Comparison of ENCODE assay signal across 28 cellular contexts in genomic region chr2:142218471-142218870, GRCh38.
DNase-seq lines count a peak whose midpoint lies in the region; ATAC-seq and TF ChIP-seq lines count a peak whose summit lies in the region.
"Had no signal": no experiment of that assay in that cellular context is flagged by ENCODE, and none has a peak within 500 bp of the region (broad histone marks: within the 10 kb centered on the region; RNA-seq: fewer than 3 reads in every experiment).

No MANE protein-coding gene starts in this region.

- intact Hi-C loops in PC-9 (cut with micrococcal nuclease; ENCODE audit: unreplicated experiment) (no loop called here), uterus (cut with DNase I; ENCODE audit: low total_unique reads) (no loop called here)

- H4K20me1 ChIP-seq in GM23248 (ENCODE audit: insufficient read depth) (no peaks in the 10 kb centered on the region), PC-9 (ENCODE audit: insufficient read depth) (no peaks in the 10 kb centered on the region)

- no TSS peak for BruUV-seq in PC-9 (replicated peaks; lab: Mats Ljungman, UMichigan)

- no peaks in the 10 kb centered on the region for H3K36me3 Mint-ChIP-seq in nephron progenitor cell (ENCODE audit: low read depth)
- H3K36me3 Mint-ChIP-seq: CD8-positive, alpha-beta T cell; neural progenitor cell had no signal

- no peak for ATAC-seq in GM21515 (IDR thresholded peaks at IDR 0.05; ENCODE audit: unreplicated experiment)
- no peak for ATAC-seq in HG03460 (IDR thresholded peaks at IDR 0.05; ENCODE audit: unreplicated experiment)
- ATAC-seq: CD8-positive, alpha-beta T cell; esophagus mucosa; left lobe of liver; Panc1; stimulated activated naive CD8-positive, alpha-beta T cell treated with anti-CD3 and anti-CD28 coated beads, Interleukin-15, Interleukin-2, amounts not matched to agents 100 U/mL and 50 U/mL, for 24 hours had no signal

- H3K4me2 ChIP-seq in GM23248 (ENCODE audit: unreplicated experiment) (no peak overlapping the region), PC-9 (no peak overlapping the region)
- H3K4me2 ChIP-seq: neural progenitor cell had no signal

- WGBS in GM23248 (ENCODE audit: low coverage in 1 of 2, low lambda C conversion rate in 2 of 2, missing lambda C conversion rate in 2 of 2), 2 experiments: 39 to 55% methylated on average over 3 of the region's 3 CpGs

- no peaks in the 10 kb centered on the region for H3K27me3 ChIP-seq in GM23248 (replicated peaks; ENCODE audit: insufficient read depth)
- H3K27me3 ChIP-seq in PC-9 (ENCODE audit: insufficient read depth, low read depth): no peaks in the 10 kb centered on the region
- no peaks in the 10 kb centered on the region for H3K27me3 ChIP-seq in uterus
- H3K27me3 ChIP-seq: neural progenitor cell, tibial artery had no signal

- H3K9me3 Mint-ChIP-seq in nephron progenitor cell: no peaks in the 10 kb centered on the region
- H3K9me3 Mint-ChIP-seq: activated B cell treated with CpG ODN at 0.5 μM for 24 hours, neural progenitor cell had no signal

- no peaks in the 10 kb centered on the region for H3K9me2 ChIP-seq in GM23248 (ENCODE audit: insufficient read depth)
- peaks cover 6% of the 10 kb centered on the region; the same call in 1 of the 2 replicates for H3K9me2 ChIP-seq in PC-9 (ENCODE audit: insufficient read depth)

- H3K9me3 ChIP-seq in GM23248 (ENCODE audit: low read depth) (no peaks in the 10 kb centered on the region), PC-9 (ENCODE audit: insufficient read depth, low read depth) (no peaks in the 10 kb centered on the region), uterus (no peaks in the 10 kb centered on the region)
- H3K9me3 ChIP-seq: prostate gland, tibial artery had no signal

- H3F3A ChIP-seq in GM23248 (ENCODE audit: insufficient read depth) (no peaks in the 10 kb centered on the region), PC-9 (ENCODE audit: insufficient read depth, low read depth) (no peaks in the 10 kb centered on the region)

- H3K27ac Mint-ChIP-seq in nephron progenitor cell: peak overlapping the region; percentile 63
- H3K27ac Mint-ChIP-seq: activated B cell treated with CpG ODN at 0.5 μM for 24 hours; activated CD4-positive, alpha-beta memory T cell treated with anti-CD3 and anti-CD28 coated beads, Interleukin-2, amount 10 ng/mL, durations not matched to agents 7 days and 5 days; activated T-cell treated with anti-CD3 and anti-CD28 coated beads, Interleukin-2, amount 50 U/mL, for 24 hours; CD8-positive, alpha-beta T cell; neural progenitor cell had no signal

- H3K4me1 Mint-ChIP-seq in nephron progenitor cell: no peaks in the 10 kb centered on the region
- H3K4me1 Mint-ChIP-seq: activated B cell treated with CpG ODN at 0.5 μM for 24 hours; activated CD4-positive, alpha-beta memory T cell treated with anti-CD3 and anti-CD28 coated beads, Interleukin-2, amount 10 ng/mL, durations not matched to agents 7 days and 5 days; neural progenitor cell had no signal

- H3K27ac ChIP-seq in GM23248 (no peak overlapping the region), PC-9 (no peak overlapping the region), uterus (no peak overlapping the region)
- H3K27ac ChIP-seq: neural progenitor cell, prostate gland, tibial artery had no signal

- no peak for TF ChIP-seq POLR2A in uterus (IDR thresholded peaks at IDR 0.05)

- H3K4me3 ChIP-seq in GM23248: no peak overlapping the region
- no peak overlapping the region for H3K4me3 ChIP-seq in PC-9
- no peak overlapping the region for H3K4me3 ChIP-seq in epithelial cell of esophagus (ENCODE audit: low read length)
- no peak overlapping the region for H3K4me3 ChIP-seq in uterus
- H3K4me3 ChIP-seq: neural progenitor cell, prostate gland, tibial artery had no signal

- DNase-seq in GM23248: peak; percentile 0
- no peak for DNase-seq in PC-9
- peak; percentile 93 for DNase-seq in epithelial cell of esophagus (ENCODE audit: low read depth)
- no peak for DNase-seq in nephron progenitor cell
- DNase-seq in HEK293T (ENCODE audit: extremely low spot score): no peak
- no peak for DNase-seq in uterus
- DNase-seq: activated B cell treated with CpG ODN at 0.5 μM for 24 hours; activated CD4-positive, alpha-beta memory T cell treated with anti-CD3 and anti-CD28 coated beads, Interleukin-2, amount 10 ng/mL, durations not matched to agents 7 days and 5 days; activated naive CD4-positive, alpha-beta T cell treated with Interleukin-2 at 50 U/mL for 16 hours; activated T-cell treated with anti-CD3 and anti-CD28 coated beads, Interleukin-2, amount 50 U/mL, for 24 hours; amygdala; CD8-positive, alpha-beta T cell; GOT3; NCI-H146; NCI-H2171 treated with DMSO at 0.1 percent for 48 hours; NCI-H774; small intestine; stimulated activated CD4-positive, alpha-beta T cell treated with anti-CD3 and anti-CD28 coated beads, Interleukin-2, amount 100 ng/mL, for 48 hours; stimulated activated naive CD8-positive, alpha-beta T cell treated with anti-CD3 and anti-CD28 coated beads, Interleukin-15, Interleukin-2, amounts not matched to agents 100 U/mL and 50 U/mL, for 24 hours; T-helper 2 cell; tibial artery had no signal

- H3K36me3 ChIP-seq in GM23248 (ENCODE audit: low read depth) (no peaks in the 10 kb centered on the region), PC-9 (ENCODE audit: low read depth) (no peaks in the 10 kb centered on the region), uterus (no peaks in the 10 kb centered on the region)
- H3K36me3 ChIP-seq: neural progenitor cell, prostate gland, tibial artery had no signal

- H3K9ac ChIP-seq in GM23248: no peak overlapping the region
- H3K9ac ChIP-seq: neural progenitor cell had no signal

- TF ChIP-seq CTCF in PC-9 (conservative IDR thresholded peaks at IDR 0.05) (no peak), epithelial cell of esophagus (IDR thresholded peaks at IDR 0.05; ENCODE audit: insufficient read depth, low read depth, low read length, missing control alignments) (no peak), nephron progenitor cell (IDR thresholded peaks at IDR 0.05) (no peak), uterus (IDR thresholded peaks at IDR 0.05) (no peak)

- CTCF ChIA-PET in PC-9 (lab: Charles Lee) (no interaction called here), HEK293T (lab: Yijun Ruan, JAX) (no interaction called here)

- no peak overlapping the region for H3K4me3 Mint-ChIP-seq in nephron progenitor cell
- H3K4me3 Mint-ChIP-seq: activated B cell treated with CpG ODN at 0.5 μM for 24 hours; activated CD4-positive, alpha-beta memory T cell treated with anti-CD3 and anti-CD28 coated beads, Interleukin-2, amount 10 ng/mL, durations not matched to agents 7 days and 5 days; activated T-cell treated with anti-CD3 and anti-CD28 coated beads, Interleukin-2, amount 50 U/mL, for 24 hours; CD8-positive, alpha-beta T cell; neural progenitor cell had no signal

- H2AFZ ChIP-seq in GM23248: no peak overlapping the region
- H2AFZ ChIP-seq in PC-9: 0 out of 2 replicates have a peak overlapping the region, but pooled peaks have one; percentile 41
- H2AFZ ChIP-seq: neural progenitor cell had no signal

- H3K4me1 ChIP-seq in GM23248 (ENCODE audit: insufficient read depth) (no peaks in the 10 kb centered on the region), PC-9 (replicated peaks; ENCODE audit: insufficient read depth) (no peaks in the 10 kb centered on the region), uterus (no peaks in the 10 kb centered on the region)
- H3K4me1 ChIP-seq: neural progenitor cell, prostate gland, tibial artery had no signal

- POLR2A ChIA-PET in PC-9 (lab: Charles Lee; ENCODE audit: unreplicated experiment): no interaction called here
- POLR2A ChIA-PET in HEK293T (lab: Yijun Ruan, JAX): no interaction called here

- in situ Hi-C loops in GM23248 (cut with MboI): no loop called here

- no peaks in the 10 kb centered on the region for H3K27me3 Mint-ChIP-seq in nephron progenitor cell (ENCODE audit: low read depth, poor library complexity)
- H3K27me3 Mint-ChIP-seq: activated B cell treated with CpG ODN at 0.5 μM for 24 hours; activated CD4-positive, alpha-beta memory T cell treated with anti-CD3 and anti-CD28 coated beads, Interleukin-2, amount 10 ng/mL, durations not matched to agents 7 days and 5 days; activated T-cell treated with anti-CD3 and anti-CD28 coated beads, Interleukin-2, amount 50 U/mL, for 24 hours had no signal

- H3K79me2 ChIP-seq in GM23248 (ENCODE audit: insufficient read depth) (no peaks in the 10 kb centered on the region), PC-9 (ENCODE audit: low read depth) (no peaks in the 10 kb centered on the region)

TF ChIP-seq in HEK293T, 16 proteins besides CTCF, POLR2A, EP300 and RAD21:
- no peak for TF ChIP-seq CTBP1 (IDR thresholded peaks at IDR 0.05; ENCODE audit: borderline replicate concordance)
- TF ChIP-seq NFRKB (IDR thresholded peaks at IDR 0.05): no peak
- no peak for TF ChIP-seq FOXM1 (IDR thresholded peaks at IDR 0.05; ENCODE audit: borderline replicate concordance)
- no peak for TF ChIP-seq ARNT (IDR thresholded peaks at IDR 0.05)
- TF ChIP-seq BHLHE40 (IDR thresholded peaks at IDR 0.05; ENCODE audit: borderline replicate concordance): no peak
- TF ChIP-seq ZNF384 (IDR thresholded peaks at IDR 0.05): no peak
- TF ChIP-seq PKNOX1 (IDR thresholded peaks at IDR 0.05): no peak
- no peak for TF ChIP-seq ELF4 (IDR thresholded peaks at IDR 0.05)
- TF ChIP-seq TARDBP (IDR thresholded peaks at IDR 0.05): no peak
- no peak for TF ChIP-seq HDGF (IDR thresholded peaks at IDR 0.05; ENCODE audit: borderline replicate concordance)
- no peak for TF ChIP-seq FOXK2 (IDR thresholded peaks at IDR 0.05)
- TF ChIP-seq FOXA1 (IDR thresholded peaks at IDR 0.05): no peak
- no peak for TF ChIP-seq SUZ12 (IDR thresholded peaks at IDR 0.05)
- TF ChIP-seq L3MBTL2 (conservative IDR thresholded peaks at IDR 0.05): no peak
- TF ChIP-seq LEF1 (IDR thresholded peaks at IDR 0.05; ENCODE audit: borderline replicate concordance): no peak
- no peak for TF ChIP-seq SP1 (IDR thresholded peaks at IDR 0.05)
TF ChIP-seq in HEK293T: peak in this region for 0.

Comparison
In these comparisons a context has a peak if more than half of its experiments do, and no peak if none do; other contexts are left out.
1. DNase-seq: peak in GM23248 (single experiment) and epithelial cell of esophagus (single experiment); none in PC-9 (0 of 2), nephron progenitor cell (single experiment), HEK293T (single experiment) and uterus (0 of 2).